Comparison of ENCODE assay signal across 1 cellular context in the genomic region with DNA sequence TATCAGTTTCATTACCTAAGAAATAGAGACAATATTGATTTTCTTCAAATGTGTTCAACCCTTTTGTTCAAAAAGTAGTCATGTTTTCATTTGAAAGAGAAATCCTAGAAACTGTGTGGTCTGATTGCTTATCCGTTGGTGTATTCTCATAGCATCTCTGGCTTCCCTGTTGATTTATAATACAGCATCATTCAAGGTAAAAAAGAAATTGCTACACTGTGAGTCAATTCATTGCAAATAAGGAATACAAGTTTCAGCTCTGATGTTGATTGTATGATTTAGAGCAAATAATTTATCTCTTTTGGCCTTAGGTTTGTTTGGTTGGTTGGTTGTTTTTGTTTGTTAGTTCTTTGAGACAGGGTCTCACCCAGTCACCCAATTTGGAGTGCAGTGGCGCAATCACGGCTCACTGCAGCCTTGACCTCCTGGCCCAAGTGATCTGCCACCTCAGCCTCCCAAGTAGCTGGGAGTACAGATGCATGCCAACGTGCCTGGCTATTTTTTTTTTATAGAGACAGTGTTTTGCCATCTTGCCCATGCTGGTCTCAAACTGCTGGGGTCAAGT.
TF ChIP-seq lines count a peak whose summit lies in the region.

No MANE protein-coding gene starts in this region.

TF ChIP-seq in endothelial cell of umbilical vein, 7 proteins besides CTCF, POLR2A, EP300 and RAD21:
- TF ChIP-seq EZH2 (IDR thresholded peaks at IDR 0.05; ENCODE audit: borderline replicate concordance, low read depth, low read length, severe bottlenecking) (no peak), MYC (IDR thresholded peaks at IDR 0.05; ENCODE audit: low read depth, low read length) (no peak), JUN (IDR thresholded peaks at IDR 0.05; ENCODE audit: borderline replicate concordance, insufficient read depth, insufficient read length, low read depth) (no peak), FOS (IDR thresholded peaks at IDR 0.05; ENCODE audit: borderline replicate concordance, insufficient read depth, low read length) (no peak), GATA2 (IDR thresholded peaks at IDR 0.05; ENCODE audit: insufficient read depth, insufficient read length, low read depth, low read length) (no peak), POLR2AphosphoS5 (IDR thresholded peaks at IDR 0.05; ENCODE audit: insufficient read depth, low read depth, low read length) (no peak)
- TF ChIP-seq, protein P1, sequence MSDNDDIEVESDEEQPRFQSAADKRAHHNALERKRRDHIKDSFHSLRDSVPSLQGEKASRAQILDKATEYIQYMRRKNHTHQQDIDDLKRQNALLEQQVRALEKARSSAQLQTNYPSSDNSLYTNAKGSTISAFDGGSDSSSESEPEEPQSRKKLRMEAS (IDR thresholded peaks at IDR 0.05; ENCODE audit: insufficient read depth, insufficient read length): no peak
TF ChIP-seq in endothelial cell of umbilical vein: peak in this region for 0.
